Comparison of ENCODE assay signal across 8 cellular contexts in the genomic region with DNA sequence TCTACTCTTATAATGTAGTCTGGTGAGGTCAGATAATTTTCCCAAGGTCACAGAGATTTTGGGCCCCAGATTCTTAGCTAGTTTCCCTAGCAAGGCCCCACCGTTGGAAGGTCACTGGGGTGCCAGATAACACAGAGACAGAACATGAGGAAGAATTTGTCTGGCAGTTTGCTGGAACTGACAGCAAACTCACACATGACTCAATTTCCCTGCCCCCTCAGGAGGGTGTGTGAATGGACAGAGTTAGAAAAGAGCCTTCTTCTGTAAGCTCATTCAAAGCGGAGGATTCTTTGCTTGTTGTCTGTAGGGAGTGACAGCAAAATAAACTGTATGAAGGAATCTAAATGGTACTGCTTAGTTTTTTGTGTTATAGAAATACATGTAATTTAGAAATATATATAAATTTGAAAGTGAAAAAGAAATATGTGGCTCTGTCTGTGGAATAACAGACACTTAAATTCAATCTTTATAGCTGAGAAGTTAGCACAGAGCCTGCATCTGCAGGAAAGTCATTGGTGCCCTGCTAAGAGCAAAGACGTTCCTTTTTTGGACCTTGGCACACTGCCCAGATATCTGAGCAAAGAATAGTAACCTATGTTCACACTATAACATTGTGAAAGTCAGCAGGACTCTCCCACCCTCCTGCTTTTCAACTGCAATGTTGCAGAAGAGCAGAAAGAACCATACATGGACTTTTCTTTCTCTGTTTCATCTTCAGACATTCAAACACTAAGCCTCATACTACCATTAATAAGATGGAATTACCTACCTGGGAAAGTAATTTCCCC. TPM values are rescaled to one million over a fixed set of nuclear protein-coding genes. Genes with fewer than 3 reads are reported as not detected.
A peak's percentile ranks its signal among the peaks of the same experiment; 100 is the strongest.
DNase-seq lines count a peak whose midpoint lies in the region; ATAC-seq and TF ChIP-seq lines count a peak whose summit lies in the region.

No MANE protein-coding gene starts in this region.

- no peak overlapping the region for H2AFZ ChIP-seq in neuron (ENCODE audit: low read depth, low read length)

- peaks cover 2% of the 10 kb centered on the region for H3K36me3 Mint-ChIP-seq in chondrocyte (ENCODE audit: low read depth)

- H3K9me3 ChIP-seq in neuron (ENCODE audit: low read length) = no peaks in the 10 kb centered on the region

- H3K4me1 ChIP-seq in neuron (ENCODE audit: insufficient read depth, low read length) = peaks cover 35% of the 10 kb centered on the region

- no peak for TF ChIP-seq CTCF in NB4 (IDR thresholded peaks at IDR 0.05; ENCODE audit: low read depth, low read length)
- no peak for TF ChIP-seq CTCF in chondrocyte (IDR thresholded peaks at IDR 0.05)

- no peaks in the 10 kb centered on the region for H3K9me3 Mint-ChIP-seq in chondrocyte (ENCODE audit: low read depth)

- peaks cover 38% of the 10 kb centered on the region for H3K36me3 ChIP-seq in neuron (ENCODE audit: insufficient read depth, low read length)

- H3K4me1 Mint-ChIP-seq in chondrocyte (ENCODE audit: low read depth) = peaks cover 38% of the 10 kb centered on the region

- H3K4me3 Mint-ChIP-seq in chondrocyte (ENCODE audit: unreplicated experiment) = peak overlapping the region; percentile 19

- H3K4me3 ChIP-seq in NB4 (ENCODE audit: low read depth, low read length) (peak overlapping the region; percentile 97), neuron (ENCODE audit: low read length) (peak overlapping the region; percentile 77)

- H3K27me3 ChIP-seq in neuron (ENCODE audit: insufficient read depth, low read length) = no peaks in the 10 kb centered on the region

- DNase-seq in NCI-H146 (lab: John Stamatoyannopoulos, UW) = peak; percentile 1
- no peak for DNase-seq in NCI-H146 treated with DMSO at 0.1 percent for 48 hours (lab: John Stamatoyannopoulos, UW; ENCODE audit: unreplicated experiment)
- DNase-seq in NB4 (ENCODE audit: low read depth) = peak; percentile 78
- DNase-seq in chondrocyte (ENCODE audit: low spot score) = no peak
- DNase-seq in DMS79 (lab: John Stamatoyannopoulos, UW) = no peak
- no peak for DNase-seq in A172 (ENCODE audit: low spot score)

- no peaks in the 10 kb centered on the region for H3K27me3 Mint-ChIP-seq in chondrocyte (ENCODE audit: low read depth)

- TF ChIP-seq POLR2A in NB4 (IDR thresholded peaks at IDR 0.05; ENCODE audit: extremely low read depth, insufficient read length) = no peak

- no peak for ATAC-seq in GM21737 (IDR thresholded peaks at IDR 0.05; ENCODE audit: unreplicated experiment)

- H3K27ac Mint-ChIP-seq in chondrocyte (ENCODE audit: unreplicated experiment) = peak overlapping the region; percentile 59

RNA-seq across cellular contexts. Expression of a gene that starts 2.1 kb away (rescaled TPM):
- total RNA-seq in chondrocyte = 93.9 to 114 TPM (median 103 TPM) in 3 replicates
- total RNA-seq in A172 (2014; rRNA removed; shearing (Covaris generic)) = 418 and 440 TPM in 2 replicates

RNA-seq across cellular contexts. Expression of a gene that starts 2.5 kb away (rescaled TPM):
- 8.2 to 15.9 TPM (median 8.6 TPM) in 3 replicates for total RNA-seq in chondrocyte
- 4.9 and 8.7 TPM in 2 replicates for total RNA-seq in A172 (2014; rRNA removed; shearing (Covaris generic))

Comparison
In these comparisons a context has a peak if more than half of its experiments do, and no peak if none do; other contexts are left out.
1. DNase-seq: peak in NCI-H146 (single experiment) and NB4 (single experiment); none in NCI-H146 treated with DMSO at 0.1 percent for 48 hours (single experiment), chondrocyte (single experiment), DMS79 (single experiment) and A172 (single experiment).